Comparison of ENCODE assay signal across 9 cellular contexts in genomic region chr19:10292789-10293636, GRCh38. TPM values are rescaled to one million over a fixed set of nuclear protein-coding genes. Genes with fewer than 3 reads are reported as not detected.
A peak's percentile ranks its signal among the peaks of the same experiment; 100 is the strongest.
DNase-seq lines count a peak whose midpoint lies in the region; ATAC-seq and TF ChIP-seq lines count a peak whose summit lies in the region.
"Had no signal": no experiment of that assay in that cellular context is flagged by ENCODE, and none has a peak within 500 bp of the region (broad histone marks: within the 10 kb centered on the region; RNA-seq: fewer than 3 reads in every experiment).

No MANE protein-coding gene starts in this region.

- H2AFZ ChIP-seq in H9 (ENCODE audit: low read length): no peak overlapping the region

- H4K91ac ChIP-seq in H9 (ENCODE audit: insufficient read length, low read depth, low read length): no peak overlapping the region

- ATAC-seq in mucosa of descending colon: peak; percentile 3

- H3K23ac ChIP-seq in H9 (ENCODE audit: insufficient read length, low read depth, low read length): no peak overlapping the region

- TF ChIP-seq CTCF in A673 (conservative IDR thresholded peaks at IDR 0.05; ENCODE audit: low read depth, low read length) (no peak), H9 (conservative IDR thresholded peaks at IDR 0.05) (no peak), brain (conservative IDR thresholded peaks at IDR 0.05) (no peak), mucosa of descending colon (IDR thresholded peaks at IDR 0.05) (no peak)

- H3K18ac ChIP-seq in H9 (ENCODE audit: insufficient read length, low read depth, low read length): no peak overlapping the region

- no peaks in the 10 kb centered on the region for H3K79me2 ChIP-seq in H9 (ENCODE audit: insufficient read depth, low read length)

- peaks cover 40% of the 10 kb centered on the region for H3K23me2 ChIP-seq in H9 (ENCODE audit: insufficient read length, low read depth, low read length, poor library complexity, severe bottlenecking)

- no peak overlapping the region; the same call in 1 of the 2 replicates for H3K14ac ChIP-seq in H9 (ENCODE audit: insufficient read depth, low read length)

- peak overlapping the region; percentile 92 for H3K4me2 ChIP-seq in H9 (ENCODE audit: insufficient read depth, insufficient read length, low read length)

- peak overlapping the region; percentile 51 to 92 for H3K4me3 Mint-ChIP-seq in H9
- peak overlapping the region; percentile 86 to 95 (median 90) for H3K4me3 Mint-ChIP-seq in brain

- DNase-seq in A673 (ENCODE audit: low spot score): peak; percentile 63
- peak; percentile 66 for DNase-seq in H9
- DNase-seq in mucosa of descending colon: peak in 2 of 3 donors; percentile 56 to 66
- no peak for DNase-seq in effector memory CD4-positive, alpha-beta T cell
- no peak for DNase-seq in globus pallidus (ENCODE audit: low spot score)
- DNase-seq in cortex of kidney (lab: John Stamatoyannopoulos, UW): no peak
- no peak for DNase-seq in NCI-H2196 treated with DMSO at 0.1 percent for 48 hours (lab: John Stamatoyannopoulos, UW; ENCODE audit: unreplicated experiment)

- intact Hi-C loops in A673 (cut with micrococcal nuclease; ENCODE audit: unreplicated experiment): no loop called here
- intact Hi-C loops in mucosa of descending colon (cut with DNase I, micrococcal nuclease): no loop called here

- no peak overlapping the region for H4K5ac ChIP-seq in H9 (ENCODE audit: insufficient read length, low read depth, low read length)

- H3K27ac Mint-ChIP-seq in H9: no peak overlapping the region
- no peak overlapping the region for H3K27ac Mint-ChIP-seq in brain

- no peak overlapping the region for H2BK15ac ChIP-seq in H9 (ENCODE audit: low read depth, low read length)

- no peak overlapping the region for H3K56ac ChIP-seq in H9 (ENCODE audit: insufficient read length, low read depth, low read length)

- no peak overlapping the region for H3K4ac ChIP-seq in H9 (ENCODE audit: low read depth, low read length)

- CTCF ChIA-PET in A673 (lab: Charles Lee): no interaction called here

- peaks cover 45% of the 10 kb centered on the region for H3K4me1 ChIP-seq in A673 (ENCODE audit: insufficient read depth, low read length, poor library complexity, severe bottlenecking)
- no peaks in the 10 kb centered on the region; the same call in 1 of the 2 replicates for H3K4me1 ChIP-seq in H9 (ENCODE audit: insufficient read depth, low read length)
- peaks cover 68% of the 10 kb centered on the region for H3K4me1 ChIP-seq in mucosa of descending colon (ENCODE audit: low read depth)
- peaks cover 66% of the 10 kb centered on the region for H3K4me1 ChIP-seq in effector memory CD4-positive, alpha-beta T cell (ENCODE audit: control insufficient read depth, insufficient read depth, low read length, poor library complexity, severe bottlenecking)

- H4K8ac ChIP-seq in H9 (replicated peaks; ENCODE audit: insufficient read length, low read depth, low read length): no peak overlapping the region

- no peak overlapping the region for H3K9ac ChIP-seq in H9 (ENCODE audit: extremely low read depth, insufficient read length, low read length)

- H3K27me3 ChIP-seq in A673 (replicated peaks; ENCODE audit: insufficient read depth, low read depth, low read length, poor library complexity) (peaks cover 38% of the 10 kb centered on the region), H9 (ENCODE audit: insufficient read depth, low read length) (peaks cover 61% of the 10 kb centered on the region)
- H3K27me3 ChIP-seq in effector memory CD4-positive, alpha-beta T cell (replicated peaks; ENCODE audit: control insufficient read depth, insufficient read depth, low read length, poor library complexity, severe bottlenecking): peaks cover 75% of the 10 kb centered on the region

- H2BK20ac ChIP-seq in H9 (ENCODE audit: low read depth, low read length, poor library complexity, severe bottlenecking): no peak overlapping the region

- no peak overlapping the region for H2BK12ac ChIP-seq in H9 (ENCODE audit: insufficient read length, low read depth, low read length)

- BruUV-seq in A673 (replicated peaks; lab: Mats Ljungman, UMichigan): no TSS peak

- no peak overlapping the region for H2BK5ac ChIP-seq in H9 (ENCODE audit: insufficient read length, low read length)

- no peaks in the 10 kb centered on the region for H3K79me1 ChIP-seq in H9 (ENCODE audit: insufficient read depth, low read depth, low read length, poor library complexity, severe bottlenecking)

- H3T11ph ChIP-seq in H9 (ENCODE audit: low read length): no peak overlapping the region

- no peak overlapping the region for H2AK5ac ChIP-seq in H9 (ENCODE audit: insufficient read length, low read length)

- H3K9me3 ChIP-seq in A673 (ENCODE audit: low read depth, low read length, poor library complexity, severe bottlenecking) (no peaks in the 10 kb centered on the region), H9 (ENCODE audit: control insufficient read depth, low read depth, low read length) (no peaks in the 10 kb centered on the region), mucosa of descending colon (no peaks in the 10 kb centered on the region)
- no peaks in the 10 kb centered on the region for H3K9me3 ChIP-seq in effector memory CD4-positive, alpha-beta T cell (ENCODE audit: control insufficient read depth, low read length)

- POLR2A ChIA-PET in A673 (lab: Charles Lee; ENCODE audit: low non-redundant PET): no interaction called here

- no CpG with 5 or more reads among the region's 56 CpGs for WGBS in H9 (ENCODE audit: extremely low coverage, insufficient read length, low lambda C conversion rate)

- H3K27me3 Mint-ChIP-seq in H9 (ENCODE audit: low read depth) (peaks cover 99% of the 10 kb centered on the region), brain (peaks cover 100% of the 10 kb centered on the region)

- peaks cover 0 to 3% of the 10 kb centered on the region in 2 experiments; a peak in 3 of 5 replicates for H3K9me3 Mint-ChIP-seq in H9
- H3K9me3 Mint-ChIP-seq in brain: peaks cover 0 to 19% (median 4%) of the 10 kb centered on the region in 5 experiments

- no peaks in the 10 kb centered on the region for H3K36me3 ChIP-seq in A673 (ENCODE audit: insufficient read depth, low read length, poor library complexity, severe bottlenecking)
- H3K36me3 ChIP-seq in mucosa of descending colon (ENCODE audit: low read depth): no peaks in the 10 kb centered on the region
- H3K36me3 ChIP-seq in effector memory CD4-positive, alpha-beta T cell (ENCODE audit: control insufficient read depth, insufficient read depth, low read length): no peaks in the 10 kb centered on the region

- no peaks in the 10 kb centered on the region for H4K20me1 ChIP-seq in H9 (ENCODE audit: control insufficient read depth, insufficient read depth, insufficient read length)

- no peak overlapping the region for H3K27ac ChIP-seq in A673 (ENCODE audit: low read depth, low read length, poor library complexity, severe bottlenecking)
- H3K27ac ChIP-seq in H9 (ENCODE audit: insufficient read length, low read depth, low read length): no peak overlapping the region
- H3K27ac ChIP-seq in effector memory CD4-positive, alpha-beta T cell (ENCODE audit: insufficient read depth, low read length, poor library complexity, severe bottlenecking): no peak overlapping the region
- H3K27ac ChIP-seq: SK-N-MC had no signal

- H2BK120ac ChIP-seq in H9 (ENCODE audit: low read depth, low read length, poor library complexity, severe bottlenecking): no peak overlapping the region

- peak overlapping the region; percentile 47 for H3K4me3 ChIP-seq in A673 (ENCODE audit: low read depth, low read length, poor library complexity, severe bottlenecking)
- no peak overlapping the region for H3K4me3 ChIP-seq in mucosa of descending colon
- no peak overlapping the region for H3K4me3 ChIP-seq in effector memory CD4-positive, alpha-beta T cell (ENCODE audit: insufficient read depth, low read depth, low read length, poor library complexity, severe bottlenecking)

- peaks cover 17 to 44% of the 10 kb centered on the region in 2 experiments for H3K4me1 Mint-ChIP-seq in H9
- peaks cover 46% of the 10 kb centered on the region for H3K4me1 Mint-ChIP-seq in brain

- no peaks in the 10 kb centered on the region; a peak in 3 of 7 replicates for H3K36me3 Mint-ChIP-seq in H9 (ENCODE audit: insufficient read depth in 1 of 3, low read depth in 3 of 3)
- H3K36me3 Mint-ChIP-seq in brain: peaks cover 6% of the 10 kb centered on the region

RNA-seq across cellular contexts. Expression of gene ICAM5, which starts 3.3 kb away (rescaled TPM):
- 4.6 and 6.9 TPM in 2 replicates for total RNA-seq in A673 (2021)
- 1.4 and 1.6 TPM in 2 replicates for total RNA-seq in H9 (2021)
- polyA plus RNA-seq in brain (ENCODE audit: insufficient read depth, low read depth, low replicate concordance): 6.4 TPM
- total RNA-seq in mucosa of descending colon: 1 to 10 TPM in 1 of 3 donors, under 1 TPM in 2; 0.69 to 1.4 (median 0.73) TPM

RNA-seq across cellular contexts. Expression of gene ICAM4, which starts 6.3 kb away (rescaled TPM):
- total RNA-seq in A673 (2021) (0.58 and 1.5 TPM in 2 replicates), H9 (2021) (1.1 TPM in 2 replicates), mucosa of descending colon (under 1 TPM in 2 of 3 donors, not detected in 1; 0.24 to 0.32 TPM)
- polyA plus RNA-seq in brain (ENCODE audit: insufficient read depth, low read depth, low replicate concordance): not detected

RNA-seq across cellular contexts. Expression of gene ZGLP1, which starts 16.6 kb away (rescaled TPM):
- total RNA-seq in A673 (2021) (7.2 TPM in 2 replicates), H9 (2021) (6.9 and 7.0 TPM in 2 replicates), mucosa of descending colon (1 to 10 TPM; 2.5 to 4.0 (median 3.8) TPM)
- 0.87 TPM for polyA plus RNA-seq in brain (ENCODE audit: insufficient read depth, low read depth, low replicate concordance)

RNA-seq across cellular contexts. Expression of gene ICAM1, which starts 22.1 kb away (rescaled TPM):
- 1.7 and 2.2 TPM in 2 replicates for total RNA-seq in A673 (2021)
- 2.1 and 2.3 TPM in 2 replicates for total RNA-seq in H9 (2021)
- 3.1 TPM for polyA plus RNA-seq in brain (ENCODE audit: insufficient read depth, low read depth, low replicate concordance)
- 10 to 100 TPM; 10.7 to 13.9 (median 13.4) TPM for total RNA-seq in mucosa of descending colon

RNA-seq across cellular contexts. Expression of gene FDX2, which starts 22.8 kb away (rescaled TPM):
- total RNA-seq in A673 (2021) (26.7 and 29.9 TPM in 2 replicates), H9 (2021) (26.8 and 27.7 TPM in 2 replicates), mucosa of descending colon (10 to 100 TPM in 1 of 3 donors, 1 to 10 TPM in 2; 7.9 to 15.1 (median 9.7) TPM)
- polyA plus RNA-seq in brain (ENCODE audit: insufficient read depth, low read depth, low replicate concordance): 59.5 TPM

Comparison
In these comparisons a context has a peak if more than half of its experiments do, and no peak if none do; other contexts are left out.
1. DNase-seq: peak in A673 (single experiment), H9 (single experiment) and mucosa of descending colon (2 of 3); none in effector memory CD4-positive, alpha-beta T cell (0 of 3), globus pallidus (single experiment), cortex of kidney (single experiment) and NCI-H2196 treated with DMSO at 0.1 percent for 48 hours (single experiment).